In the genomic region with DNA sequence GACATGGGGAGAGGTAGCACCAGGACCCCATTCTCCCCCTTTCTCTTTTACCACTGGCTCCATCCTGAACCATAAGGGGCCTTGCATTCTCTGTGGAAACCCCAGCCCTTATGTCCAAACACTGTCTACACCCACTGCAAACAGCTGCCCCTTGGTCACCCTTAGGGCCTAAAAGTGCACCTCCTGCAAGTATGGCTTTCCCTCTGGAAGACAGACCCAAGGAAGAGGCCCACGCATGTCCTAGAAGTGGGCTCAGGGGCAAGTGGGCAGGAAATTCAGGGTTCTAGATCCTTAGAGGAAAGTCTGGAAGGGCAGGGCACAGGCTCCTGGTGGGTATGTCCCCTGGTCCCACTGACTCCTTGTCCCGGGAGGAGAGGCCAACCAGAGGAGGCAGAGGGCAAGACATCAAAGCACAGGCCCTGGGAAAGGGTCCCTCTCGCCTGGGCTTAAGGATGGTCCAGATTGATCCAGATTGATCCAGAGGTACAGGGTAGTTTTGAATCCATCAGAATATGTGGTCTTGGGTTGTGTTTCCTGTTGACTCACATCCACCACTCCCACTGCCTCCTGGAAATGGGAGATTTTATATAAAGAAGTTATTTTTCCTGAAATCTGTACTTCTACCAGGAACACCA, we compare ENCODE assay signal across 16 cellular contexts.
"Had no signal": no experiment of that assay in that cellular context is flagged by ENCODE, and none has a peak within 500 bp of the region (broad histone marks: within the 10 kb centered on the region; RNA-seq: fewer than 3 reads in every experiment).

No MANE protein-coding gene starts in this region.

- H3K27me3 ChIP-seq: adrenal gland, cardiac muscle cell, neural progenitor cell, pancreas had no signal

- H3K4me1 Mint-ChIP-seq: activated CD4-positive, alpha-beta T cell treated with anti-CD3 and anti-CD28 coated beads, Interleukin-2, amount 10 ng/mL, durations not matched to agents 24 days and 14 days; activated naive CD4-positive, alpha-beta T cell treated with anti-CD3 and anti-CD28 coated beads, Interleukin-2, amount 50 U/mL, for 24 hours; naive B cell; neural progenitor cell; stimulated activated memory B cell treated with anti-CD40 and anti-IgM and Interleukin-4, amounts not matched to agents 10 μg/mL and 1 μg/mL and 100 μg/mL, for 72 hours had no signal

- H3K9me3 ChIP-seq: adrenal gland, pancreas, tibial artery, uterus had no signal

- H3K27ac Mint-ChIP-seq: activated CD4-positive, alpha-beta T cell treated with anti-CD3 and anti-CD28 coated beads, Interleukin-2, amount 10 ng/mL, durations not matched to agents 24 days and 14 days; activated naive CD4-positive, alpha-beta T cell treated with anti-CD3 and anti-CD28 coated beads, Interleukin-2, amount 50 U/mL, for 24 hours; naive B cell; neural progenitor cell; stimulated activated memory B cell treated with anti-CD40 and anti-IgM and Interleukin-4, amounts not matched to agents 10 μg/mL and 1 μg/mL and 100 μg/mL, for 72 hours had no signal

- H3K9me3 Mint-ChIP-seq: activated CD4-positive, alpha-beta T cell treated with anti-CD3 and anti-CD28 coated beads, Interleukin-2, amount 10 ng/mL, durations not matched to agents 24 days and 14 days; activated naive CD4-positive, alpha-beta T cell treated with anti-CD3 and anti-CD28 coated beads, Interleukin-2, amount 50 U/mL, for 24 hours; activated T-cell treated with anti-CD3 and anti-CD28 coated beads, Interleukin-2, amount 50 U/mL, for 4 hours; naive B cell; neural progenitor cell; stimulated activated memory B cell treated with anti-CD40 and anti-IgM and Interleukin-4, amounts not matched to agents 10 μg/mL and 1 μg/mL and 100 μg/mL, for 72 hours had no signal

- H3K36me3 Mint-ChIP-seq: activated naive CD4-positive, alpha-beta T cell treated with anti-CD3 and anti-CD28 coated beads, Interleukin-2, amount 50 U/mL, for 24 hours; naive B cell; neural progenitor cell; stimulated activated memory B cell treated with anti-CD40 and anti-IgM and Interleukin-4, amounts not matched to agents 10 μg/mL and 1 μg/mL and 100 μg/mL, for 72 hours had no signal

- ATAC-seq: activated T-cell treated with anti-CD3 and anti-CD28 coated beads, Interleukin-2, amount 50 U/mL, for 4 hours; pancreas had no signal

- H3K36me3 ChIP-seq: adrenal gland, cardiac muscle cell, neural progenitor cell, pancreas, tibial artery, uterus had no signal

- H2AFZ ChIP-seq: neural progenitor cell had no signal

- H3K27me3 Mint-ChIP-seq: activated CD4-positive, alpha-beta T cell treated with anti-CD3 and anti-CD28 coated beads, Interleukin-2, amount 10 ng/mL, durations not matched to agents 24 days and 14 days had no signal

- H3K9ac ChIP-seq: neural progenitor cell had no signal

- H3K4me2 ChIP-seq: neural progenitor cell had no signal

- DNase-seq: activated CD4-positive, alpha-beta T cell treated with anti-CD3 and anti-CD28 coated beads, Interleukin-2, amount 10 ng/mL, durations not matched to agents 24 days and 14 days; activated CD4-positive, CD25-positive, alpha-beta regulatory T cell; activated effector memory CD4-positive, alpha-beta T cell treated with anti-CD3 and anti-CD28 coated beads, Interleukin-2, amount 50 U/mL, for 16 hours; activated T-cell treated with anti-CD3 and anti-CD28 coated beads, Interleukin-2, amount 50 U/mL, for 4 hours; foreskin fibroblast; naive B cell; stimulated activated CD4-positive, alpha-beta T cell treated with anti-CD3 and anti-CD28 coated beads, Interleukin-2, amount 100 ng/mL, for 48 hours; SW 1271; uterus had no signal

- H3K27ac ChIP-seq: adrenal gland, cardiac muscle cell, neural progenitor cell, pancreas, tibial artery, uterus had no signal

- H3K4me1 ChIP-seq: adrenal gland, pancreas, tibial artery, uterus had no signal

- H3K4me3 ChIP-seq: adrenal gland, cardiac muscle cell, neural progenitor cell, pancreas, tibial artery, uterus had no signal

- H3K4me3 Mint-ChIP-seq: activated CD4-positive, alpha-beta T cell treated with anti-CD3 and anti-CD28 coated beads, Interleukin-2, amount 10 ng/mL, durations not matched to agents 24 days and 14 days; activated naive CD4-positive, alpha-beta T cell treated with anti-CD3 and anti-CD28 coated beads, Interleukin-2, amount 50 U/mL, for 24 hours; activated T-cell treated with anti-CD3 and anti-CD28 coated beads, Interleukin-2, amount 50 U/mL, for 4 hours; neural progenitor cell; stimulated activated memory B cell treated with anti-CD40 and anti-IgM and Interleukin-4, amounts not matched to agents 10 μg/mL and 1 μg/mL and 100 μg/mL, for 72 hours had no signal
